ENCODE assay signal across 29 cellular contexts in genomic region chr4:8835521-8836365, GRCh38. TPM values are rescaled to one million over a fixed set of nuclear protein-coding genes. Genes with fewer than 3 reads are reported as not detected.
DNase-seq lines count a peak whose midpoint lies in the region; ATAC-seq and TF ChIP-seq lines count a peak whose summit lies in the region.
"Had no signal": no experiment of that assay in that cellular context is flagged by ENCODE, and none has a peak within 500 bp of the region (broad histone marks: within the 10 kb centered on the region; RNA-seq: fewer than 3 reads in every experiment).

No MANE protein-coding gene starts in this region.

- H3K4me3 Mint-ChIP-seq in activated T-cell treated with anti-CD3 and anti-CD28 coated beads, Interleukin-2, amount 50 U/mL, for 24 hours = no peak overlapping the region
- H3K4me3 Mint-ChIP-seq: activated T-cell treated with anti-CD3 and anti-CD28 coated beads, Interleukin-2, amount 50 U/mL, for 72 hours; CD8-positive, alpha-beta memory T cell; effector memory CD8-positive, alpha-beta T cell had no signal

- H3K27ac Mint-ChIP-seq in activated T-cell treated with anti-CD3 and anti-CD28 coated beads, Interleukin-2, amount 50 U/mL, for 24 hours = no peak overlapping the region
- H3K27ac Mint-ChIP-seq: activated T-cell treated with anti-CD3 and anti-CD28 coated beads, Interleukin-2, amount 50 U/mL, for 72 hours; CD8-positive, alpha-beta memory T cell; effector memory CD8-positive, alpha-beta T cell had no signal

- no peaks in the 10 kb centered on the region for H3K4me1 ChIP-seq in Peyer's patch
- H3K4me1 ChIP-seq in lower lobe of right lung = no peaks in the 10 kb centered on the region
- H3K4me1 ChIP-seq in testis = no peaks in the 10 kb centered on the region
- H3K4me1 ChIP-seq: prostate gland had no signal

- H3K36me3 ChIP-seq in Peyer's patch (no peaks in the 10 kb centered on the region), lower lobe of right lung (no peaks in the 10 kb centered on the region), testis (ENCODE audit: low read depth, missing control alignments) (no peaks in the 10 kb centered on the region)
- H3K36me3 ChIP-seq: brain microvascular endothelial cell, neutrophil, prostate gland had no signal

- H3K27ac ChIP-seq in Peyer's patch = no peak overlapping the region
- H3K27ac ChIP-seq in lower lobe of right lung = no peak overlapping the region
- H3K27ac ChIP-seq in testis = no peak overlapping the region
- H3K27ac ChIP-seq: brain microvascular endothelial cell, neutrophil, prostate gland had no signal

- peak; percentile 3 for DNase-seq in activated T-cell treated with anti-CD3 and anti-CD28 coated beads, Interleukin-2, amount 50 U/mL, for 24 hours
- DNase-seq in activated T-cell treated with anti-CD3 and anti-CD28 coated beads, Interleukin-2, amount 50 U/mL, for 1 hour = no peak
- peak in 2 of 3 donors; percentile 24 to 25 for DNase-seq in Peyer's patch
- peak; percentile 20 for DNase-seq in lower lobe of right lung
- peak; percentile 2 for DNase-seq in testis
- no peak for DNase-seq in cerebellar nuclear complex (lab: John Stamatoyannopoulos, UW)
- DNase-seq: activated CD4-positive, alpha-beta T cell treated with anti-CD3 and anti-CD28 coated beads for 4 hours; activated naive CD4-positive, alpha-beta T cell treated with anti-CD3 and anti-CD28 coated beads, Interleukin-2, amount 50 U/mL, for 16 hours; activated T-cell treated with anti-CD3 and anti-CD28 coated beads, Interleukin-2, amount 50 U/mL, for 72 hours; amniotic stem cell; brain microvascular endothelial cell; DMS153; effector memory CD8-positive, alpha-beta T cell; GDM1; Kasumi-1; mesenchymal stem cell; NCI-H1436; NCI-H2081 treated with DMSO at 0.1 percent for 48 hours; OCI-M1; stimulated activated naive CD8-positive, alpha-beta T cell treated with anti-CD3 and anti-CD28 coated beads, Interleukin-15, Interleukin-2, amounts not matched to agents 100 U/mL and 50 U/mL, for 24 hours had no signal

- no peak for TF ChIP-seq POLR2A in Peyer's patch (IDR thresholded peaks at IDR 0.05)
- no peak for TF ChIP-seq POLR2A in testis (IDR thresholded peaks at IDR 0.05)

- TF ChIP-seq CTCF in Peyer's patch (IDR thresholded peaks at IDR 0.05) = no peak
- TF ChIP-seq CTCF in lower lobe of right lung (IDR thresholded peaks at IDR 0.05) = no peak
- TF ChIP-seq CTCF in testis (IDR thresholded peaks at IDR 0.05) = no peak

- H3K4me3 ChIP-seq in Peyer's patch (no peak overlapping the region), lower lobe of right lung (no peak overlapping the region), testis (no peak overlapping the region)
- H3K4me3 ChIP-seq: prostate gland had no signal

- H3K9me3 ChIP-seq in Peyer's patch = no peaks in the 10 kb centered on the region
- no peaks in the 10 kb centered on the region for H3K9me3 ChIP-seq in lower lobe of right lung
- no peaks in the 10 kb centered on the region for H3K9me3 ChIP-seq in testis
- H3K9me3 ChIP-seq: neutrophil, prostate gland had no signal

- H3K4me1 Mint-ChIP-seq in activated T-cell treated with anti-CD3 and anti-CD28 coated beads, Interleukin-2, amount 50 U/mL, for 24 hours (ENCODE audit: low read depth) = no peaks in the 10 kb centered on the region
- H3K4me1 Mint-ChIP-seq: CD8-positive, alpha-beta memory T cell had no signal

- peaks cover 6% of the 10 kb centered on the region for H3K27me3 Mint-ChIP-seq in activated T-cell treated with anti-CD3 and anti-CD28 coated beads, Interleukin-2, amount 50 U/mL, for 24 hours

- H3K27me3 ChIP-seq in Peyer's patch (no peaks in the 10 kb centered on the region), lower lobe of right lung (ENCODE audit: low read depth) (peaks cover 4% of the 10 kb centered on the region), testis (no peaks in the 10 kb centered on the region)
- H3K27me3 ChIP-seq: brain microvascular endothelial cell had no signal

- no peaks in the 10 kb centered on the region for H3K9me3 Mint-ChIP-seq in activated T-cell treated with anti-CD3 and anti-CD28 coated beads, Interleukin-2, amount 50 U/mL, for 24 hours
- H3K9me3 Mint-ChIP-seq: activated T-cell treated with anti-CD3 and anti-CD28 coated beads, Interleukin-2, amount 50 U/mL, for 72 hours had no signal

- ATAC-seq in lower lobe of right lung = no peak
- ATAC-seq in HG02981 (IDR thresholded peaks at IDR 0.05; ENCODE audit: unreplicated experiment) = no peak
- ATAC-seq in GM21367 (IDR thresholded peaks at IDR 0.05; ENCODE audit: unreplicated experiment) = no peak
- ATAC-seq: activated T-cell treated with anti-CD3 and anti-CD28 coated beads, Interleukin-2, amount 50 U/mL, for 72 hours; effector memory CD8-positive, alpha-beta T cell; left colon; stimulated activated naive CD8-positive, alpha-beta T cell treated with anti-CD3 and anti-CD28 coated beads, Interleukin-15, Interleukin-2, amounts not matched to agents 100 U/mL and 50 U/mL, for 24 hours had no signal

- H3K36me3 Mint-ChIP-seq in activated T-cell treated with anti-CD3 and anti-CD28 coated beads, Interleukin-2, amount 50 U/mL, for 24 hours (ENCODE audit: low read depth) = no peaks in the 10 kb centered on the region
- H3K36me3 Mint-ChIP-seq: CD8-positive, alpha-beta memory T cell had no signal

- intact Hi-C loops in lower lobe of right lung (cut with DNase I) = no loop called here
- intact Hi-C loops in testis (cut with DNase I; ENCODE audit: low total_unique reads) = no loop called here

- WGBS in testis, 2 donors = 77 to 87% methylated on average over 10 to 15 of the region's 15 CpGs

RNA-seq across cellular contexts. Expression of gene HMX1, which starts 35.9 kb away (rescaled TPM):
- total RNA-seq in Peyer's patch = not detected
- not detected for total RNA-seq in lower lobe of right lung
- 1 to 10 TPM; 4.2 to 7.3 TPM for total RNA-seq in testis
- polyA plus RNA-seq in testis (ENCODE audit: insufficient read depth, low read depth, low replicate concordance) = 0.65 TPM
- total RNA-seq: activated T-cell treated with anti-CD3 and anti-CD28 coated beads, Interleukin-2, amount 50 U/mL, for 72 hours; CD8-positive, alpha-beta memory T cell; fibroblast of villous mesenchyme; left colon; skeletal muscle tissue had no signal
- polyA plus RNA-seq: CD8-positive, alpha-beta memory T cell; esophagus had no signal

Comparison
In these comparisons a context has a peak if more than half of its experiments do, and no peak if none do; other contexts are left out.
1. DNase-seq: peak in activated T-cell treated with anti-CD3 and anti-CD28 coated beads, Interleukin-2, amount 50 U/mL, for 24 hours (single experiment), Peyer's patch (2 of 3), lower lobe of right lung (single experiment) and testis (single experiment); none in activated T-cell treated with anti-CD3 and anti-CD28 coated beads, Interleukin-2, amount 50 U/mL, for 1 hour (single experiment) and cerebellar nuclear complex (0 of 2).